ENCODE assay signal across 11 cellular contexts in the genomic region with DNA sequence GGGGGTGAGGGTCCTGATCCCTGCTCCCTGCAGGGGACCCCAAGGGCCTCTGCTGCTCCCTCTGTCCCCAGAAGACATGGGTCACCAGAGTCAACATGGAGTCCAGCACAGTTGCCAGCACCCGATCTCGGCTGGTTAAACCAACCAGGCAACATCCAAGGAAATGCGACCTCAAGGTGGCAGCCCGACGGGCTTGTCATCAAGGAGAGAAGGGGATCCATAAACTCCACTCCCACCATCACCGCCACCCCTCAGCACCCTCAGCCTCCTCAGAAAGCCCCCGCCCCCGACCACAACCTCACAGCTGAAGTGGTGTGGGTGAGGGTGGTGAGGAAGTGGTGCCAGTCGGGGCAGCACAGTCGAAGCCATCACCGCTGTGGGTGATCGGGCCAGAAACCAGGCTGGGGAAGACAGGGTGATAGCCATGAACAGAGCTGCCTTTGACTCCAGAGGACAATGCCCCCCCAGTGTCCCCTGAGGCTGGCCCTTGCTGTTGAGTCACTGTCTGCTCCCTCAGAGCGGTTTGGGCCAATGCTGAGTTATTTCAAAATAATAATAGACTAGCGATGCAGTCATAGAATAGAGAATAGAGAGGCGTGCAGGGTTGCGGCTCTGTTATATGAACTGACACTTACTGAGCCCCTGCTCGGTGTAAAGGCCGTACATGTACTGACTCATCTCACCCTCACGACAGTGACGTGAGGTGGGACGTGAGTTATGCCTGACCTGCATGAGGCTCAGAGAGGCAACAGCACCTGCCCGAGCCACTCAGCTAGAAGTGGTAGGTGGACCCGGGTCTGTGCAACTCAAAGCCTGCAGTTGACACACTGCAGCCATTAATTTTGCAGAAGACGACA.
DNase-seq lines count a peak whose midpoint lies in the region; ATAC-seq, FAIRE-seq and TF ChIP-seq lines count a peak whose summit lies in the region.
"Had no signal": no experiment of that assay in that cellular context is flagged by ENCODE, and none has a peak within 500 bp of the region (broad histone marks: within the 10 kb centered on the region; RNA-seq: fewer than 3 reads in every experiment).

No MANE protein-coding gene starts in this region.

- POLR2A ChIA-PET in activated naive CD8-positive, alpha-beta T cell treated with anti-CD3 and anti-CD28 coated beads, Interleukin-2, amount 10 ng/mL, durations not matched to agents 7 days and 5 days (lab: Charles Lee): no interaction called here
- POLR2A ChIA-PET in naive thymus-derived CD4-positive, alpha-beta T cell (lab: Charles Lee): interaction anchor here (1.4 kb wide), 1 partner anchor 25 kb away, joined by 5 read pairs; no protein-coding TSS in a partner anchor

- H3K9me3 ChIP-seq in naive thymus-derived CD4-positive, alpha-beta T cell (ENCODE audit: control insufficient read depth in 2 of 3, low read length in 3 of 3): no peaks in the 10 kb centered on the region

- no peaks in the 10 kb centered on the region for H3K36me3 Mint-ChIP-seq in activated naive CD8-positive, alpha-beta T cell treated with anti-CD3 and anti-CD28 coated beads, Interleukin-2, amount 10 ng/mL, durations not matched to agents 7 days and 5 days
- H3K36me3 Mint-ChIP-seq in activated naive CD8-positive, alpha-beta T cell treated with anti-CD3 and anti-CD28 coated beads for 36 hours: no peaks in the 10 kb centered on the region
- H3K36me3 Mint-ChIP-seq in naive thymus-derived CD4-positive, alpha-beta T cell: no peaks in the 10 kb centered on the region

- H3K4me3 Mint-ChIP-seq in activated naive CD8-positive, alpha-beta T cell treated with anti-CD3 and anti-CD28 coated beads, Interleukin-2, amount 10 ng/mL, durations not matched to agents 7 days and 5 days: no peak overlapping the region
- no peak overlapping the region for H3K4me3 Mint-ChIP-seq in activated naive CD8-positive, alpha-beta T cell treated with anti-CD3 and anti-CD28 coated beads for 36 hours
- H3K4me3 Mint-ChIP-seq in naive thymus-derived CD4-positive, alpha-beta T cell: no peak overlapping the region

- H3K27ac ChIP-seq in dorsolateral prefrontal cortex: peak overlapping the region in 1 of 59 donors; percentile 33
- no peak overlapping the region for H3K27ac ChIP-seq in naive thymus-derived CD4-positive, alpha-beta T cell (ENCODE audit: low read depth, low read length)

- ATAC-seq in activated naive CD8-positive, alpha-beta T cell treated with anti-CD3 and anti-CD28 coated beads, Interleukin-2, amount 10 ng/mL, durations not matched to agents 7 days and 5 days (ENCODE audit: low read depth): no peak
- ATAC-seq in naive thymus-derived CD4-positive, alpha-beta T cell: peak; percentile 55
- no peak for ATAC-seq in GM21528 (IDR thresholded peaks at IDR 0.05; ENCODE audit: low FRiP score, unreplicated experiment)

- H3K4me1 Mint-ChIP-seq in activated naive CD8-positive, alpha-beta T cell treated with anti-CD3 and anti-CD28 coated beads, Interleukin-2, amount 10 ng/mL, durations not matched to agents 7 days and 5 days: no peaks in the 10 kb centered on the region
- peaks cover 7% of the 10 kb centered on the region for H3K4me1 Mint-ChIP-seq in activated naive CD8-positive, alpha-beta T cell treated with anti-CD3 and anti-CD28 coated beads for 36 hours
- peaks cover 0 to 5% (median 4%) of the 10 kb centered on the region in 7 donors for H3K4me1 Mint-ChIP-seq in naive thymus-derived CD4-positive, alpha-beta T cell

- no peaks in the 10 kb centered on the region for H3K9me3 Mint-ChIP-seq in activated naive CD8-positive, alpha-beta T cell treated with anti-CD3 and anti-CD28 coated beads, Interleukin-2, amount 10 ng/mL, durations not matched to agents 7 days and 5 days
- no peaks in the 10 kb centered on the region for H3K9me3 Mint-ChIP-seq in activated naive CD8-positive, alpha-beta T cell treated with anti-CD3 and anti-CD28 coated beads for 36 hours
- no peaks in the 10 kb centered on the region for H3K9me3 Mint-ChIP-seq in naive thymus-derived CD4-positive, alpha-beta T cell
- H3K9me3 Mint-ChIP-seq: activated T-helper 2 cell treated with anti-CD3 and anti-CD28 coated beads, Interferon-gamma antibody, Interleukin-2, Interleukin-4, amounts not matched to agents 10 μg/mL and 5 μg/mL and 100 μg/mL, durations not matched to agents 14 hours and 24 hours and 36 hours had no signal

- H3K4me1 ChIP-seq in naive thymus-derived CD4-positive, alpha-beta T cell (ENCODE audit: control insufficient read depth in 2 of 2, insufficient read depth in 2 of 2, low read length in 2 of 2): no peaks in the 10 kb centered on the region

- peak; percentile 35 for FAIRE-seq in urothelium cell line (lab: Jason Lieb, UNC)

- TF ChIP-seq CTCF in dorsolateral prefrontal cortex (IDR thresholded peaks at IDR 0.05 in 54 of 56, conservative IDR thresholded peaks at IDR 0.05 in 2 of 56; ENCODE audit: low read depth in 1 of 56, partially characterized antibody in 56 of 56): peak in 10 of 56 donors; percentile 6 to 32 (median 18)

- intact Hi-C loops in dorsolateral prefrontal cortex (cut with DNase I): loop anchor here in 1 of 2 donors (2.0 to 5.0 kb wide), 2 partner anchors 22 to 48 kb away; no protein-coding TSS in a partner anchor
- intact Hi-C loops in naive thymus-derived CD4-positive, alpha-beta T cell (cut with micrococcal nuclease): no loop called here

- no peaks in the 10 kb centered on the region for H3K36me3 ChIP-seq in naive thymus-derived CD4-positive, alpha-beta T cell (ENCODE audit: control insufficient read depth in 2 of 3, insufficient read depth in 3 of 3, low read length in 3 of 3)

- H3K27ac Mint-ChIP-seq in activated naive CD8-positive, alpha-beta T cell treated with anti-CD3 and anti-CD28 coated beads, Interleukin-2, amount 10 ng/mL, durations not matched to agents 7 days and 5 days: no peak overlapping the region
- H3K27ac Mint-ChIP-seq in activated naive CD8-positive, alpha-beta T cell treated with anti-CD3 and anti-CD28 coated beads for 36 hours: no peak overlapping the region
- H3K27ac Mint-ChIP-seq in naive thymus-derived CD4-positive, alpha-beta T cell: no peak overlapping the region
- H3K27ac Mint-ChIP-seq: activated T-helper 2 cell treated with anti-CD3 and anti-CD28 coated beads, Interferon-gamma antibody, Interleukin-2, Interleukin-4, amounts not matched to agents 10 μg/mL and 5 μg/mL and 100 μg/mL, durations not matched to agents 14 hours and 24 hours and 36 hours had no signal

- DNase-seq in activated naive CD8-positive, alpha-beta T cell treated with anti-CD3 and anti-CD28 coated beads, Interleukin-2, amount 10 ng/mL, durations not matched to agents 7 days and 5 days: peak; percentile 21
- DNase-seq in activated naive CD8-positive, alpha-beta T cell treated with anti-CD3 and anti-CD28 coated beads for 36 hours: no peak
- DNase-seq in dorsolateral prefrontal cortex (peak in 9 of 10 donors; percentile 60 to 87 (median 82)), urothelium cell line (ENCODE audit: low spot score) (peak; percentile 72), SIG-M5 treated with dmso at 0.1 percent for 504 hours (lab: John Stamatoyannopoulos, UW; ENCODE audit: unreplicated experiment) (no peak), OCI-M2 (lab: John Stamatoyannopoulos, UW; ENCODE audit: unreplicated experiment) (no peak)
- no peak for DNase-seq in naive thymus-derived CD4-positive, alpha-beta T cell
- DNase-seq: Karpas-422, RPMI8226 had no signal

- H3K4me3 ChIP-seq in dorsolateral prefrontal cortex: peak overlapping the region in 10 of 59 donors; percentile 3 to 45 (median 20)
- no peak overlapping the region for H3K4me3 ChIP-seq in naive thymus-derived CD4-positive, alpha-beta T cell (ENCODE audit: low read length)

- CTCF ChIA-PET in naive thymus-derived CD4-positive, alpha-beta T cell (lab: Charles Lee): no interaction called here

- H3K27me3 Mint-ChIP-seq in activated naive CD8-positive, alpha-beta T cell treated with anti-CD3 and anti-CD28 coated beads, Interleukin-2, amount 10 ng/mL, durations not matched to agents 7 days and 5 days: peaks cover 32% of the 10 kb centered on the region
- H3K27me3 Mint-ChIP-seq in activated naive CD8-positive, alpha-beta T cell treated with anti-CD3 and anti-CD28 coated beads for 36 hours: peaks cover 18% of the 10 kb centered on the region
- H3K27me3 Mint-ChIP-seq in naive thymus-derived CD4-positive, alpha-beta T cell: peaks cover 0 to 21% (median 14%) of the 10 kb centered on the region in 5 donors

- H3K27me3 ChIP-seq in dorsolateral prefrontal cortex: peaks cover 0 to 24% (median 0%) of the 10 kb centered on the region in 45 donors
- H3K27me3 ChIP-seq in naive thymus-derived CD4-positive, alpha-beta T cell (ENCODE audit: control insufficient read depth in 2 of 2, insufficient read depth in 2 of 2, low read length in 2 of 2): no peaks in the 10 kb centered on the region

Comparison
In these comparisons a context has a peak if more than half of its experiments do, and no peak if none do; other contexts are left out.
1. DNase-seq: peak in activated naive CD8-positive, alpha-beta T cell treated with anti-CD3 and anti-CD28 coated beads, Interleukin-2, amount 10 ng/mL, durations not matched to agents 7 days and 5 days (single experiment), dorsolateral prefrontal cortex (9 of 10) and urothelium cell line (single experiment); none in activated naive CD8-positive, alpha-beta T cell treated with anti-CD3 and anti-CD28 coated beads for 36 hours (single experiment), naive thymus-derived CD4-positive, alpha-beta T cell (0 of 9), SIG-M5 treated with dmso at 0.1 percent for 504 hours (single experiment) and OCI-M2 (single experiment).